ENCODE assay signal across 28 cellular contexts in genomic region chr10:70914316-70914864, GRCh38. TPM values are rescaled to one million over a fixed set of nuclear protein-coding genes. Genes with fewer than 3 reads are reported as not detected.
DNase-seq lines count a peak whose midpoint lies in the region; ATAC-seq, FAIRE-seq and TF ChIP-seq lines count a peak whose summit lies in the region.
"Had no signal": no experiment of that assay in that cellular context is flagged by ENCODE, and none has a peak within 500 bp of the region (broad histone marks: within the 10 kb centered on the region; RNA-seq: fewer than 3 reads in every experiment).

No MANE protein-coding gene starts in this region.

- ATAC-seq in A549 (no peak), GM21423 (IDR thresholded peaks at IDR 0.05; ENCODE audit: unreplicated experiment) (no peak)
- ATAC-seq: GM12878, HCT116, SK-N-SH treated with all-trans-retinoic acid at 6 μM for 48 hours had no signal

- CTCF ChIA-PET in A549 (lab: Yijun Ruan, JAX): interaction anchor here (4.0 to 17.2 kb wide), 3 partner anchors 11 to 361 kb away, joined by 30 to 362 read pairs (median 39); no protein-coding TSS in a partner anchor
- CTCF ChIA-PET in HEK293 (lab: Yijun Ruan, JAX): interaction anchor here (1.1 kb wide), 1 partner anchor 11 kb away, joined by 3 read pairs; no protein-coding TSS in a partner anchor

- no peak for TF ChIP-seq RAD21 in A549 (conservative IDR thresholded peaks at IDR 0.05 in 1 of 2, IDR thresholded peaks at IDR 0.05 in 1 of 2)

- H3K27ac ChIP-seq in A549 (no peak overlapping the region), HEK293 (ENCODE audit: extremely low read depth, low read depth, low read length) (no peak overlapping the region), kidney (ENCODE audit: low read depth in 2 of 2, low read length in 2 of 2) (no peak overlapping the region), rectal smooth muscle tissue (ENCODE audit: low read depth, low read length) (no peak overlapping the region)
- H3K27ac ChIP-seq: C4-2B, HL-60, SJCRH30 had no signal

- H3K4me3 ChIP-seq in A549: no peak overlapping the region
- H3K4me3 ChIP-seq in HEK293 (ENCODE audit: low read depth, low read length): no peak overlapping the region
- H3K4me3 ChIP-seq in kidney (ENCODE audit: low read length in 2 of 2): no peak overlapping the region
- H3K4me3 ChIP-seq in rectal smooth muscle tissue (ENCODE audit: low read length): no peak overlapping the region
- H3K4me3 ChIP-seq: GM12878, SJCRH30 had no signal

- no peaks in the 10 kb centered on the region for H3K4me1 ChIP-seq in A549
- H3K4me1 ChIP-seq in HEK293 (ENCODE audit: control insufficient read depth, insufficient read depth, low read length): no peaks in the 10 kb centered on the region
- H3K4me1 ChIP-seq in kidney (ENCODE audit: control insufficient read depth in 1 of 2, insufficient read depth in 1 of 2, low read depth in 1 of 2, low read length in 2 of 2): no peaks in the 10 kb centered on the region
- H3K4me1 ChIP-seq in rectal smooth muscle tissue (ENCODE audit: control insufficient read depth, insufficient read depth, low read length): no peaks in the 10 kb centered on the region
- H3K4me1 ChIP-seq: SJCRH30 had no signal

- no peak for FAIRE-seq in A549 (lab: Jason Lieb, UNC)
- no peak for FAIRE-seq in kidney (lab: Jason Lieb, UNC)
- FAIRE-seq: A204.1, GM12878 had no signal

- no peak overlapping the region for H3K9ac ChIP-seq in kidney (ENCODE audit: low read length in 2 of 2)
- H3K9ac ChIP-seq in rectal smooth muscle tissue (ENCODE audit: low read length): peak overlapping the region; percentile 2

- 35% methylated on average over 9 of the region's 10 CpGs for WGBS in A549 (ENCODE audit: missing lambda C conversion rate)

- DNase-seq in A549 (ENCODE audit: low read depth in 1 of 2, low spot score in 1 of 2) (no peak), kidney (peak; percentile 34), NCI-H1048 (lab: John Stamatoyannopoulos, UW) (no peak), head of caudate nucleus (no peak)
- DNase-seq: AML-193; CD8-positive, alpha-beta memory T cell; DMS 273 treated with DMSO at 0.1 percent for 48 hours; DMS79; EL; GDM1; GOT3; Kasumi-1; NCI-H1105 treated with DMSO at 0.1 percent for 48 hours; NCI-H146; NCI-H1930; NCI-H446; NCI-H524 treated with DMSO at 0.1 percent for 48 hours; NCI-H774; SJCRH30 had no signal

- no peak overlapping the region for H3K4me2 ChIP-seq in A549

- no peaks in the 10 kb centered on the region for H3K36me3 ChIP-seq in HEK293 (ENCODE audit: control insufficient read depth in 2 of 2, insufficient read depth in 1 of 2, low read length in 2 of 2)
- no peaks in the 10 kb centered on the region for H3K36me3 ChIP-seq in kidney (ENCODE audit: control insufficient read depth in 1 of 2, insufficient read depth in 2 of 2, low read length in 2 of 2)
- no peaks in the 10 kb centered on the region for H3K36me3 ChIP-seq in rectal smooth muscle tissue (ENCODE audit: control insufficient read depth, insufficient read depth, low read length)
- H3K36me3 ChIP-seq: SJCRH30 had no signal

- H3K9me3 ChIP-seq in A549 (no peaks in the 10 kb centered on the region), HEK293 (ENCODE audit: control insufficient read depth, insufficient read depth, low read depth, low read length) (no peaks in the 10 kb centered on the region), kidney (ENCODE audit: control insufficient read depth in 1 of 2, low read length in 2 of 2) (no peaks in the 10 kb centered on the region)
- H3K9me3 ChIP-seq: SJCRH30 had no signal

- peaks cover 6% of the 10 kb centered on the region for H3K27me3 ChIP-seq in rectal smooth muscle tissue (ENCODE audit: control insufficient read depth, insufficient read depth, low read length)
- H3K27me3 ChIP-seq: SJCRH30 had no signal

- intact Hi-C loops in kidney (cut with DNase I): loop anchor here (10.0 kb wide), 1 partner anchor 370 kb away; no protein-coding TSS in a partner anchor
- intact Hi-C loops in head of caudate nucleus (cut with DNase I): no loop called here

- no peak for TF ChIP-seq EP300 in A549 (IDR thresholded peaks at IDR 0.05)

- no peak for TF ChIP-seq POLR2A in A549 (IDR thresholded peaks at IDR 0.05; ENCODE audit: low read length)

- TF ChIP-seq CTCF in A549 (IDR thresholded peaks at IDR 0.05) (no peak), HEK293 (tag by site-specific recombination; IDR thresholded peaks at IDR 0.05) (no peak), kidney (IDR thresholded peaks at IDR 0.05; ENCODE audit: borderline replicate concordance, extremely low read depth, insufficient read depth) (no peak)

- POLR2A ChIA-PET in A549 (lab: Yijun Ruan, JAX) (no interaction called here), HEK293 (lab: Yijun Ruan, JAX) (no interaction called here)

TF ChIP-seq in A549, 52 proteins besides CTCF, POLR2A, EP300 and RAD21:
- TF ChIP-seq ZNF302 (CRISPR knock-in tag; IDR thresholded peaks at IDR 0.05) (no peak), ZFP36 (IDR thresholded peaks at IDR 0.05; ENCODE audit: borderline replicate concordance, partially characterized antibody) (peak; percentile 28)

TF ChIP-seq in HEK293, 187 proteins besides CTCF, POLR2A, EP300 and RAD21:
- TF ChIP-seq, protein P1, sequence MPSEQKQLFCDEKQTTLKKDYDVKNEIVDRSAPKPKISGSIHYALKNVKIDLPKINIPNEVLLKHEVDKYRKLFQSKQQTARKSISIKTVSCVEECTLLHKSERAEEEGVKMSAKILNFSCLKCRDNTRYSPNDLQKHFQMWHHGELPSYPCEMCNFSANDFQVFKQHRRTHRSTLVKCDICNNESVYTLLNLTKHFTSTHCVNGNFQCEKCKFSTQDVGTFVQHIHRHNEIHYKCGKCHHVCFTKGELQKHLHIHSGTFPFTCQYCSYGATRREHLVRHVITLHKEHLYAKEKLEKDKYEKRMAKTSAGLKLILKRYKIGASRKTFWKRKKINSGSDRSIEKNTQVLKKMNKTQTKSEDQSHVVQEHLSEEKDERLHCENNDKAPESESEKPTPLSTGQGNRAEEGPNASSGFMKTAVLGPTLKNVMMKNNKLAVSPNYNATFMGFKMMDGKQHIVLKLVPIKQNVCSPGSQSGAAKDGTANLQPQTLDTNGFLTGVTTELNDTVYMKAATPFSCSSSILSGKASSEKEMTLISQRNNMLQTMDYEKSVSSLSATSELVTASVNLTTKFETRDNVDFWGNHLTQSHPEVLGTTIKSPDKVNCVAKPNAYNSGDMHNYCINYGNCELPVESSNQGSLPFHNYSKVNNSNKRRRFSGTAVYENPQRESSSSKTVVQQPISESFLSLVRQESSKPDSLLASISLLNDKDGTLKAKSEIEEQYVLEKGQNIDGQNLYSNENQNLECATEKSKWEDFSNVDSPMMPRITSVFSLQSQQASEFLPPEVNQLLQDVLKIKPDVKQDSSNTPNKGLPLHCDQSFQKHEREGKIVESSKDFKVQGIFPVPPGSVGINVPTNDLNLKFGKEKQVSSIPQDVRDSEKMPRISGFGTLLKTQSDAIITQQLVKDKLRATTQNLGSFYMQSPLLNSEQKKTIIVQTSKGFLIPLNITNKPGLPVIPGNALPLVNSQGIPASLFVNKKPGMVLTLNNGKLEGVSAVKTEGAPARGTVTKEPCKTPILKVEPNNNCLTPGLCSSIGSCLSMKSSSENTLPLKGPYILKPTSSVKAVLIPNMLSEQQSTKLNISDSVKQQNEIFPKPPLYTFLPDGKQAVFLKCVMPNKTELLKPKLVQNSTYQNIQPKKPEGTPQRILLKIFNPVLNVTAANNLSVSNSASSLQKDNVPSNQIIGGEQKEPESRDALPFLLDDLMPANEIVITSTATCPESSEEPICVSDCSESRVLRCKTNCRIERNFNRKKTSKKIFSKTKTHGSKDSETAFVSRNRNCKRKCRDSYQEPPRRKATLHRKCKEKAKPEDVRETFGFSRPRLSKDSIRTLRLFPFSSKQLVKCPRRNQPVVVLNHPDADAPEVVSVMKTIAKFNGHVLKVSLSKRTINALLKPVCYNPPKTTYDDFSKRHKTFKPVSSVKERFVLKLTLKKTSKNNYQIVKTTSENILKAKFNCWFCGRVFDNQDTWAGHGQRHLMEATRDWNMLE (tag by site-specific recombination; conservative IDR thresholded peaks at IDR 0.05; ENCODE audit: low read depth): no peak
- TF ChIP-seq ZNF585B (tag by site-specific recombination; IDR thresholded peaks at IDR 0.05) (no peak), ZNF768 (tag by site-specific recombination; IDR thresholded peaks at IDR 0.05) (peak; percentile 67; the same call in 1 of the 2 replicates)

RNA-seq across cellular contexts. Expression of gene PCBD1, which starts 26.0 kb away (rescaled TPM):
- polyA plus RNA-seq in A549 (2011; rRNA removed) (169 TPM in 2 replicates), A549 (2017; fragmentation: RNase III; extraction: RNeasy Plus Mini Kit Qiagen cat#74134 plus additional on column Dnase treatment) (211 to 226 TPM (median 222 TPM) in 3 replicates), kidney (ENCODE audit: insufficient read depth, low read depth, low replicate concordance) (371 TPM)
- polyA plus RNA-seq in A549 (2012; cell fraction: cytosol; rRNA removed): 329 and 353 TPM in 2 replicates
- polyA plus RNA-seq in A549 (2012; cell fraction: nucleus; rRNA removed): 140 and 161 TPM in 2 replicates
- 89.5 and 96.9 TPM in 2 replicates for polyA minus RNA-seq in A549 (2011; rRNA and poly(A)+ RNA removed)
- 90.1 TPM for total RNA-seq in kidney
